14 cellular contexts compared by ENCODE assay signal in genomic region chr13:102839462-102839861, GRCh38. TPM values are rescaled to one million over a fixed set of nuclear protein-coding genes. Genes with fewer than 3 reads are reported as not detected.
DNase-seq lines count a peak whose midpoint lies in the region; ATAC-seq and TF ChIP-seq lines count a peak whose summit lies in the region.
"Had no signal": no experiment of that assay in that cellular context is flagged by ENCODE, and none has a peak within 500 bp of the region (broad histone marks: within the 10 kb centered on the region; RNA-seq: fewer than 3 reads in every experiment).

No MANE protein-coding gene starts in this region.

- peak overlapping the region; percentile 29 for H3K27ac Mint-ChIP-seq in T-helper 17 cell

- no peak for TF ChIP-seq CTCF in omental fat pad (IDR thresholded peaks at IDR 0.05)

- in situ Hi-C loops in ACHN (cut with HindIII; ENCODE audit: low pct_ligation_motif_present, low pct_unique_long_range_greater_than_20kb, low sequenced_read_pairs) = no loop called here

- no peak for ATAC-seq in T-helper 17 cell
- peak; percentile 84 for ATAC-seq in omental fat pad (ENCODE audit: low FRiP score)
- ATAC-seq: HCT116 had no signal

- no peaks in the 10 kb centered on the region for H3K27me3 Mint-ChIP-seq in T-helper 17 cell

- no peaks in the 10 kb centered on the region for H3K9me3 ChIP-seq in T-helper 17 cell (ENCODE audit: control insufficient read depth, low read length, poor library complexity, severe bottlenecking)
- H3K9me3 ChIP-seq: BLaER1 treated with 17β-estradiol and CSF1 and Interleukin-3, amounts not matched to agents 10 nM and 100 nM had no signal

- peak; percentile 33 for DNase-seq in AG20443 (ENCODE audit: low spot score)
- DNase-seq in T-helper 17 cell = no peak
- peak; percentile 36 for DNase-seq in fibroblast of peridontal ligament (ENCODE audit: extremely low read depth)
- no peak for DNase-seq in omental fat pad (ENCODE audit: low spot score)
- no peak for DNase-seq in ACHN
- DNase-seq in stimulated activated CD4-positive, alpha-beta T cell treated with anti-CD3 and anti-CD28 coated beads, Interleukin-2, amount 100 ng/mL, for 24 hours = no peak
- no peak for DNase-seq in HT-29 (ENCODE audit: low spot score)
- DNase-seq: KBM-7, NCI-H1092, NCI-H1694, NCI-H446 had no signal

- H3K4me1 Mint-ChIP-seq in T-helper 17 cell = peaks cover 4% of the 10 kb centered on the region

- H3K4me3 Mint-ChIP-seq in T-helper 17 cell = no peak overlapping the region

- H3K36me3 Mint-ChIP-seq in T-helper 17 cell (ENCODE audit: low read depth) = peaks cover 3% of the 10 kb centered on the region

RNA-seq across cellular contexts. Expression of gene ERCC5, which starts 6.4 kb away (rescaled TPM):
- 10 to 100 TPM; 76.3 to 87.3 TPM for total RNA-seq in T-helper 17 cell
- 10 to 100 TPM; 42.5 to 81.8 (median 68.3) TPM for total RNA-seq in omental fat pad
- total RNA-seq in HT-29 (2014; rRNA removed; shearing (Covaris generic)) = 33.1 and 33.8 TPM in 2 replicates

RNA-seq across cellular contexts. Expression of gene BIVM, which starts 40.5 kb away (rescaled TPM):
- total RNA-seq in T-helper 17 cell = 10 to 100 TPM in 1 of 2 donors, 1 to 10 TPM in 1; 9.9 to 10.7 TPM
- 10 to 100 TPM; 12.6 to 21.4 (median 16.1) TPM for total RNA-seq in omental fat pad
- total RNA-seq in HT-29 (2014; rRNA removed; shearing (Covaris generic)) = 1.4 and 2.3 TPM in 2 replicates

RNA-seq across cellular contexts. Expression of gene POGLUT2, which starts 40.7 kb away (rescaled TPM):
- total RNA-seq in T-helper 17 cell (under 1 TPM; 0.22 to 0.37 TPM), omental fat pad (1 to 10 TPM; 4.2 to 6.0 (median 4.8) TPM)
- 0.99 and 1.2 TPM in 2 replicates for total RNA-seq in HT-29 (2014; rRNA removed; shearing (Covaris generic))
- total RNA-seq: SK-MEL-5 had no signal

Comparison
In these comparisons a context has a peak if more than half of its experiments do, and no peak if none do; other contexts are left out.
1. DNase-seq: peak in AG20443 (single experiment) and fibroblast of peridontal ligament (single experiment); none in T-helper 17 cell (0 of 3), omental fat pad (single experiment), ACHN (single experiment), stimulated activated CD4-positive, alpha-beta T cell treated with anti-CD3 and anti-CD28 coated beads, Interleukin-2, amount 100 ng/mL, for 24 hours (0 of 2) and HT-29 (single experiment).